27 cellular contexts compared by ENCODE assay signal in the genomic region with DNA sequence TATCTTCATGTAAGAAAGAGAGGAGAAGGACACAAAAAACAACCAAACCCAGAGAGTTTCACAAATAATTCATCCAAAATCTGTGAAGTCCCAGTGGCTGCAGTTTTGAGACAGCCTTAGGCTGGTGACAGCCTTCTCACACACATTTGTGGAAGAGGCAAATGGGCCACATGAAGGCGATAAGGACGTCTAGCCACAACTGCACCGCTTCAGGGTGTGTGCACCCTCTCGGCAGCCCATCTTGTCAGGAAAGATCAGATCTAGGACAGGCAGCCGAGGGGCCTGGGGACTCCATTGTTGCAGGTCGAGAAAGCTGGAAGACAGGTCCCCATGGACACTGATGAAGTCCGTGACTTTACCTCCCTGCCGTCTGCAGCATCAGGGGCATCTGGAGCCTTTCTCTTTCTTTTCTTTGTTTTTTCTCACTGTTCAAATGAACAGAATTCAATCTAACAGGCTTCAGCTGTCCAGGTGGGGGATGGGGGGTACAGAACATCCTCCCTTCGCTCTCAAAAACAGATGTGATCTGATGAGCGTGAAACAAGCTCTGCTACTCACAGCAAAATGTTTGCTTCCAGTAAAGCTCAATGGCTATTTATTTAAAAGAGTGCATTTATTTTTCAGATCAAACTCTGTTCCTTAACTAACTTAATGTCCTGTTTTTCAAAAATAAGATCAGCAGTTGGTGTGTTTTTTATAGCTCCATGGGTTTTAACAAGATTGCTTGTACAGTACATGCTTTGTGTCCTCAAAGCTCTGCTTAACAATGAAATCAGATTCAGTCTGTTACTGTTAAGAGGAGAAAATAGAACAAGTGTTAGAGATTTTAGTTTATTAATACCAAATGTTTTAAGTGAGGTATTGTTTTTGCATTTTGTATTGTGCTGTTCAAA.
A peak's percentile ranks its signal among the peaks of the same experiment; 100 is the strongest.
DNase-seq lines count a peak whose midpoint lies in the region; ATAC-seq and TF ChIP-seq lines count a peak whose summit lies in the region.
"Had no signal": no experiment of that assay in that cellular context is flagged by ENCODE, and none has a peak within 500 bp of the region (broad histone marks: within the 10 kb centered on the region; RNA-seq: fewer than 3 reads in every experiment).

No MANE protein-coding gene starts in this region.

- no peaks in the 10 kb centered on the region for H3K9me3 Mint-ChIP-seq in T-helper 1 cell treated with Interleukin-12 subunit alpha and Interleukin-12 subunit beta and Interleukin-4 antibody, amounts not matched to agents 30 μg/mL and 1 μg/mL, for 36 hours
- H3K9me3 Mint-ChIP-seq: activated CD4-positive, alpha-beta memory T cell treated with anti-CD3 and anti-CD28 coated beads for 36 hours; dendritic cell treated with granulocyte-macrophage colony-stimulating factor and Interleukin-4, amounts not matched to agents 40 ng/mL and 50 ng/mL, for 4 days; stimulated activated effector memory CD8-positive, alpha-beta T cell treated with anti-CD3 and anti-CD28 coated beads, Interleukin-12 subunit alpha, Interleukin-12 subunit beta, amount 100 ng/mL, for 72 hours had no signal

- no peak overlapping the region for H3K18ac ChIP-seq in mesendoderm (ENCODE audit: low read length)

- no peak overlapping the region for H3K56ac ChIP-seq in mesendoderm (ENCODE audit: low read length)

- CTCF ChIA-PET in HEK293T (lab: Yijun Ruan, JAX) = no interaction called here

- no peak overlapping the region for H3K9ac ChIP-seq in mesendoderm (ENCODE audit: low read length)

- peaks cover 4% of the 10 kb centered on the region for H3K4me1 ChIP-seq in mesendoderm (ENCODE audit: control insufficient read depth, low read depth, low read length)
- H3K4me1 ChIP-seq: ascending aorta, lower lobe of right lung, upper lobe of right lung had no signal

- POLR2A ChIA-PET in HEK293T (lab: Yijun Ruan, JAX) = no interaction called here

- no peak for ATAC-seq in GM18873 (IDR thresholded peaks at IDR 0.05; ENCODE audit: low FRiP score, unreplicated experiment)
- ATAC-seq: activated CD4-positive, CD25-positive, alpha-beta regulatory T cell treated with anti-CD3 and anti-CD28 coated beads, Interleukin-2, amount 50 U/mL, for 24 hours; HCT116; lower lobe of right lung; stimulated activated effector memory CD8-positive, alpha-beta T cell treated with anti-CD3 and anti-CD28 coated beads, Interleukin-12 subunit alpha, Interleukin-12 subunit beta, amount 100 ng/mL, for 72 hours; upper lobe of right lung had no signal

- peak overlapping the region; percentile 33 for H3K27ac ChIP-seq in angular gyrus (ENCODE audit: low read depth, low read length)
- no peak overlapping the region for H3K27ac ChIP-seq in mesendoderm (ENCODE audit: low read depth, low read length)
- H3K27ac ChIP-seq: ascending aorta, lower lobe of right lung, upper lobe of right lung had no signal

- H2BK5ac ChIP-seq in mesendoderm (ENCODE audit: low read length) = no peak overlapping the region

- H3K23ac ChIP-seq in mesendoderm (ENCODE audit: low read length) = no peak overlapping the region

- no peak overlapping the region for H3K4ac ChIP-seq in mesendoderm (ENCODE audit: low read depth, low read length)

- no peak overlapping the region for H3K4me3 Mint-ChIP-seq in T-helper 1 cell treated with Interleukin-12 subunit alpha and Interleukin-12 subunit beta and Interleukin-4 antibody, amounts not matched to agents 30 μg/mL and 1 μg/mL, for 36 hours
- H3K4me3 Mint-ChIP-seq: activated CD4-positive, alpha-beta memory T cell treated with anti-CD3 and anti-CD28 coated beads for 36 hours; activated naive CD8-positive, alpha-beta T cell; B cell; dendritic cell treated with granulocyte-macrophage colony-stimulating factor and Interleukin-4, amounts not matched to agents 40 ng/mL and 50 ng/mL, for 4 days; stimulated activated effector memory CD8-positive, alpha-beta T cell treated with anti-CD3 and anti-CD28 coated beads, Interleukin-12 subunit alpha, Interleukin-12 subunit beta, amount 100 ng/mL, for 72 hours had no signal

- H3K79me1 ChIP-seq in mesendoderm (ENCODE audit: low read length) = no peaks in the 10 kb centered on the region

- peak overlapping the region; percentile 56 for H4K8ac ChIP-seq in mesendoderm (ENCODE audit: low read depth, low read length)

- no peaks in the 10 kb centered on the region for H3K27me3 ChIP-seq in mesendoderm (ENCODE audit: insufficient read depth, low read length, poor library complexity)
- H3K27me3 ChIP-seq: ascending aorta, upper lobe of right lung had no signal

- H3K79me2 ChIP-seq in mesendoderm (ENCODE audit: control insufficient read depth, insufficient read depth, low read length) = no peaks in the 10 kb centered on the region

- H3K27ac Mint-ChIP-seq in T-helper 1 cell treated with Interleukin-12 subunit alpha and Interleukin-12 subunit beta and Interleukin-4 antibody, amounts not matched to agents 30 μg/mL and 1 μg/mL, for 36 hours = peak overlapping the region; percentile 49
- H3K27ac Mint-ChIP-seq: activated CD4-positive, alpha-beta memory T cell treated with anti-CD3 and anti-CD28 coated beads for 36 hours; activated naive CD8-positive, alpha-beta T cell; B cell; dendritic cell treated with granulocyte-macrophage colony-stimulating factor and Interleukin-4, amounts not matched to agents 40 ng/mL and 50 ng/mL, for 4 days; stimulated activated effector memory CD8-positive, alpha-beta T cell treated with anti-CD3 and anti-CD28 coated beads, Interleukin-12 subunit alpha, Interleukin-12 subunit beta, amount 100 ng/mL, for 72 hours had no signal

- no peak overlapping the region for H2AK5ac ChIP-seq in mesendoderm (ENCODE audit: low read length)

- H3K27me3 Mint-ChIP-seq in T-helper 1 cell treated with Interleukin-12 subunit alpha and Interleukin-12 subunit beta and Interleukin-4 antibody, amounts not matched to agents 30 μg/mL and 1 μg/mL, for 36 hours (ENCODE audit: low read depth) = no peaks in the 10 kb centered on the region
- H3K27me3 Mint-ChIP-seq: activated CD4-positive, alpha-beta memory T cell treated with anti-CD3 and anti-CD28 coated beads for 36 hours; activated naive CD8-positive, alpha-beta T cell; B cell; dendritic cell treated with granulocyte-macrophage colony-stimulating factor and Interleukin-4, amounts not matched to agents 40 ng/mL and 50 ng/mL, for 4 days had no signal

- no peaks in the 10 kb centered on the region for H3K4me1 Mint-ChIP-seq in T-helper 1 cell treated with Interleukin-12 subunit alpha and Interleukin-12 subunit beta and Interleukin-4 antibody, amounts not matched to agents 30 μg/mL and 1 μg/mL, for 36 hours (ENCODE audit: low read depth)
- H3K4me1 Mint-ChIP-seq: B cell; stimulated activated effector memory CD8-positive, alpha-beta T cell treated with anti-CD3 and anti-CD28 coated beads, Interleukin-12 subunit alpha, Interleukin-12 subunit beta, amount 100 ng/mL, for 72 hours had no signal

- no peak overlapping the region for H3K4me2 ChIP-seq in mesendoderm (ENCODE audit: low read length)

- H2BK120ac ChIP-seq in mesendoderm (ENCODE audit: low read depth, low read length) = no peak overlapping the region

- no peak overlapping the region for H2BK15ac ChIP-seq in mesendoderm (replicated peaks; ENCODE audit: low read depth)

- DNase-seq in T-helper 1 cell = no peak
- DNase-seq in mesendoderm = no peak
- DNase-seq in NCI-H774 (lab: John Stamatoyannopoulos, UW) = no peak
- no peak for DNase-seq in HEK293T (ENCODE audit: extremely low spot score)
- no peak for DNase-seq in NCI-H1417 treated with DMSO at 0.1 percent for 48 hours (lab: John Stamatoyannopoulos, UW)
- DNase-seq: activated CD4-positive, alpha-beta memory T cell treated with anti-CD3 and anti-CD28 coated beads for 36 hours; activated CD8-positive, alpha-beta memory T cell treated with anti-CD3 and anti-CD28 coated beads, Interleukin-2, amount 50 U/mL, for 48 hours; central memory CD4-positive, alpha-beta T cell; kidney; lower lobe of right lung; NCI-H1092 treated with DMSO at 0.1 percent for 48 hours; NCI-H2081 treated with DMSO at 0.1 percent for 48 hours; NCI-H446 treated with DMSO at 0.1 percent for 48 hours; NK-92 treated with Interleukin-12 subunit alpha and Interleukin-12 subunit beta, amount 100 ng/mL, for 24 hours; stimulated activated CD4-positive, alpha-beta T cell treated with anti-CD3 and anti-CD28 coated beads, Interleukin-2, amount 100 ng/mL, for 48 hours; substantia nigra; upper lobe of right lung had no signal

- H4K5ac ChIP-seq in mesendoderm (ENCODE audit: low read length) = no peak overlapping the region

- WGBS in mesendoderm (ENCODE audit: extremely low coverage, insufficient coverage, low lambda C conversion rate) = no CpG with 5 or more reads among the region's 10 CpGs

- no peak overlapping the region for H3K4me3 ChIP-seq in mesendoderm (ENCODE audit: low read length)
- H3K4me3 ChIP-seq: ascending aorta, lower lobe of right lung, upper lobe of right lung had no signal

- H3K36me3 ChIP-seq in mesendoderm (ENCODE audit: control insufficient read depth, insufficient read depth, low read length) = peaks cover 5% of the 10 kb centered on the region

- no peaks in the 10 kb centered on the region for H3K36me3 Mint-ChIP-seq in T-helper 1 cell treated with Interleukin-12 subunit alpha and Interleukin-12 subunit beta and Interleukin-4 antibody, amounts not matched to agents 30 μg/mL and 1 μg/mL, for 36 hours (ENCODE audit: low read depth)
- H3K36me3 Mint-ChIP-seq: activated CD4-positive, alpha-beta memory T cell treated with anti-CD3 and anti-CD28 coated beads for 36 hours; stimulated activated effector memory CD8-positive, alpha-beta T cell treated with anti-CD3 and anti-CD28 coated beads, Interleukin-12 subunit alpha, Interleukin-12 subunit beta, amount 100 ng/mL, for 72 hours had no signal

TF ChIP-seq in HEK293T, 16 proteins besides CTCF, POLR2A, EP300 and RAD21 (continues in another document):
- TF ChIP-seq HDGF (IDR thresholded peaks at IDR 0.05; ENCODE audit: borderline replicate concordance) = no peak
- no peak for TF ChIP-seq TARDBP (IDR thresholded peaks at IDR 0.05)
- no peak for TF ChIP-seq ELF4 (IDR thresholded peaks at IDR 0.05)
- TF ChIP-seq LEF1 (IDR thresholded peaks at IDR 0.05; ENCODE audit: borderline replicate concordance) = no peak
- TF ChIP-seq, protein P1, sequence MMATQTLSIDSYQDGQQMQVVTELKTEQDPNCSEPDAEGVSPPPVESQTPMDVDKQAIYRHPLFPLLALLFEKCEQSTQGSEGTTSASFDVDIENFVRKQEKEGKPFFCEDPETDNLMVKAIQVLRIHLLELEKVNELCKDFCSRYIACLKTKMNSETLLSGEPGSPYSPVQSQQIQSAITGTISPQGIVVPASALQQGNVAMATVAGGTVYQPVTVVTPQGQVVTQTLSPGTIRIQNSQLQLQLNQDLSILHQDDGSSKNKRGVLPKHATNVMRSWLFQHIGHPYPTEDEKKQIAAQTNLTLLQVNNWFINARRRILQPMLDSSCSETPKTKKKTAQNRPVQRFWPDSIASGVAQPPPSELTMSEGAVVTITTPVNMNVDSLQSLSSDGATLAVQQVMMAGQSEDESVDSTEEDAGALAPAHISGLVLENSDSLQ (IDR thresholded peaks at IDR 0.05) = no peak
- no peak for TF ChIP-seq ZNF384 (IDR thresholded peaks at IDR 0.05)
- no peak for TF ChIP-seq L3MBTL2 (conservative IDR thresholded peaks at IDR 0.05)
- TF ChIP-seq SP1 (IDR thresholded peaks at IDR 0.05) = no peak
- TF ChIP-seq FOXA1 (IDR thresholded peaks at IDR 0.05) = no peak
- no peak for TF ChIP-seq NFRKB (IDR thresholded peaks at IDR 0.05)
- no peak for TF ChIP-seq SUZ12 (IDR thresholded peaks at IDR 0.05)
